In genomic region chr11:125370561-125371389, GRCh38 we compare ENCODE assay signal across 17 cellular contexts.
DNase-seq lines count a peak whose midpoint lies in the region; ATAC-seq and TF ChIP-seq lines count a peak whose summit lies in the region.
"Had no signal": no experiment of that assay in that cellular context is flagged by ENCODE, and none has a peak within 500 bp of the region (broad histone marks: within the 10 kb centered on the region; RNA-seq: fewer than 3 reads in every experiment).

No MANE protein-coding gene starts in this region.

- H3K18ac ChIP-seq in H9 (ENCODE audit: insufficient read length, low read depth, low read length), result peak overlapping the region; percentile 60

- no peak overlapping the region for H4K91ac ChIP-seq in H9 (ENCODE audit: insufficient read length, low read depth, low read length)

- H4K8ac ChIP-seq in H9 (replicated peaks; ENCODE audit: insufficient read length, low read depth, low read length), result no peak overlapping the region

- H3K9me3 ChIP-seq in H9 (ENCODE audit: control insufficient read depth, low read depth, low read length) (no peaks in the 10 kb centered on the region), iPS-15b (ENCODE audit: control insufficient read depth, insufficient read depth, low read length) (no peaks in the 10 kb centered on the region)
- H3K9me3 ChIP-seq in CD4-positive, alpha-beta memory T cell (ENCODE audit: control insufficient read depth in 1 of 2, low read length in 2 of 2), result no peaks in the 10 kb centered on the region
- H3K9me3 ChIP-seq: colonic mucosa had no signal

- H2BK12ac ChIP-seq in H9 (ENCODE audit: insufficient read length, low read depth, low read length), result no peak overlapping the region

- peaks cover 12% of the 10 kb centered on the region for H3K23me2 ChIP-seq in H9 (ENCODE audit: insufficient read length, low read depth, low read length, poor library complexity, severe bottlenecking)

- no peak for DNase-seq in H9
- peak; percentile 25 for DNase-seq in SK-N-DZ (ENCODE audit: low spot score)
- peak; percentile 46 for DNase-seq in retinal pigment epithelial cell (ENCODE audit: low read depth)
- DNase-seq in NOMO-1 (lab: John Stamatoyannopoulos, UW; ENCODE audit: unreplicated experiment in 2 of 2), result no peak
- DNase-seq in activated CD8-positive, alpha-beta T cell treated with anti-CD3 and anti-CD28 coated beads for 36 hours, result no peak
- no peak for DNase-seq in HUDEP-2 (lab: John Stamatoyannopoulos, UW; ENCODE audit: unreplicated experiment in 76 of 76)
- DNase-seq in CD4-positive, alpha-beta memory T cell, result no peak
- DNase-seq: activated CD8-positive, alpha-beta T cell treated with anti-CD3 and anti-CD28 coated beads, Interleukin-2, amount 10 ng/mL, durations not matched to agents 7 days and 5 days; activated naive CD4-positive, alpha-beta T cell treated with anti-CD3 and anti-CD28 coated beads, Interleukin-2, amount 50 U/mL, for 16 hours; activated T-cell treated with anti-CD3 and anti-CD28 coated beads, Interleukin-2, amount 50 U/mL, for 48 hours; colonic mucosa; hypothalamus; left colon; SIG-M5; stimulated activated CD4-positive, alpha-beta T cell treated with anti-CD3 and anti-CD28 coated beads, Interleukin-4, amount 100 ng/mL, for 4 hours; T-helper 2 cell had no signal

- H2AK5ac ChIP-seq in H9 (ENCODE audit: insufficient read length, low read length), result no peak overlapping the region

- no peak overlapping the region for H2BK15ac ChIP-seq in H9 (ENCODE audit: low read depth, low read length)

- no peak overlapping the region for H3T11ph ChIP-seq in H9 (ENCODE audit: low read length)

- peak overlapping the region; percentile 15 to 94 (median 82); a peak in 6 of 7 replicates for H3K27ac Mint-ChIP-seq in H9
- no peak overlapping the region for H3K27ac Mint-ChIP-seq in activated CD8-positive, alpha-beta T cell treated with anti-CD3 and anti-CD28 coated beads for 36 hours
- H3K27ac Mint-ChIP-seq in CD4-positive, alpha-beta memory T cell, result no peak overlapping the region
- H3K27ac Mint-ChIP-seq: activated CD8-positive, alpha-beta T cell treated with anti-CD3 and anti-CD28 coated beads, Interleukin-2, amount 10 ng/mL, durations not matched to agents 7 days and 5 days had no signal

- H3K56ac ChIP-seq in H9 (ENCODE audit: insufficient read length, low read depth, low read length), result no peak overlapping the region

- TF ChIP-seq CTCF in H9 (conservative IDR thresholded peaks at IDR 0.05), result no peak
- TF ChIP-seq CTCF in retinal pigment epithelial cell (conservative IDR thresholded peaks at IDR 0.05; ENCODE audit: low read depth, low read length), result no peak
- no peak for TF ChIP-seq CTCF in activated CD8-positive, alpha-beta T cell treated with anti-CD3 and anti-CD28 coated beads for 36 hours (IDR thresholded peaks at IDR 0.05)

- H3K4me2 ChIP-seq in H9 (ENCODE audit: insufficient read depth, insufficient read length, low read length), result peak overlapping the region; percentile 53

- H2BK20ac ChIP-seq in H9 (ENCODE audit: low read depth, low read length, poor library complexity, severe bottlenecking), result no peak overlapping the region

- H3K79me2 ChIP-seq in H9 (ENCODE audit: insufficient read depth, low read length), result no peaks in the 10 kb centered on the region

- peak overlapping the region; percentile 83; the same call in 1 of the 2 replicates for H3K14ac ChIP-seq in H9 (ENCODE audit: insufficient read depth, low read length)

- H3K4me1 Mint-ChIP-seq in H9, result peaks cover 44 to 46% of the 10 kb centered on the region in 2 experiments
- H3K4me1 Mint-ChIP-seq in activated CD8-positive, alpha-beta T cell treated with anti-CD3 and anti-CD28 coated beads for 36 hours (ENCODE audit: low read depth), result no peaks in the 10 kb centered on the region
- H3K4me1 Mint-ChIP-seq in CD4-positive, alpha-beta memory T cell, result peaks cover 0 to 2% (median 0%) of the 10 kb centered on the region in 4 donors

- no peak overlapping the region for H2BK120ac ChIP-seq in H9 (ENCODE audit: low read depth, low read length, poor library complexity, severe bottlenecking)

- no CpG with 5 or more reads among the region's 18 CpGs for WGBS in H9 (ENCODE audit: extremely low coverage, insufficient read length, low lambda C conversion rate)

- H3K27me3 ChIP-seq in H9 (ENCODE audit: insufficient read depth, low read length) (no peaks in the 10 kb centered on the region; the same call in 1 of the 2 replicates), iPS-15b (ENCODE audit: control insufficient read depth, insufficient read depth, low read length) (peaks cover 7% of the 10 kb centered on the region)
- H3K27me3 ChIP-seq in CD4-positive, alpha-beta memory T cell (ENCODE audit: insufficient read depth, low read length), result no peaks in the 10 kb centered on the region
- H3K27me3 ChIP-seq: colonic mucosa had no signal

- ATAC-seq in activated CD8-positive, alpha-beta T cell treated with anti-CD3 and anti-CD28 coated beads for 36 hours, result no peak
- ATAC-seq: activated CD8-positive, alpha-beta T cell treated with anti-CD3 and anti-CD28 coated beads, Interleukin-2, amount 10 ng/mL, durations not matched to agents 7 days and 5 days; left colon had no signal

- no peaks in the 10 kb centered on the region for H3K36me3 ChIP-seq in iPS-15b (ENCODE audit: control insufficient read depth, insufficient read depth, low read length)
- H3K36me3 ChIP-seq in CD4-positive, alpha-beta memory T cell (ENCODE audit: insufficient read depth, low read length), result no peaks in the 10 kb centered on the region
- H3K36me3 ChIP-seq: colonic mucosa had no signal

- H3K4ac ChIP-seq in H9 (ENCODE audit: low read depth, low read length), result no peak overlapping the region; the same call in 1 of the 2 replicates

- H3K9ac ChIP-seq in H9 (ENCODE audit: extremely low read depth, insufficient read length, low read length) (no peak overlapping the region), iPS-15b (ENCODE audit: low read depth, low read length) (no peak overlapping the region)

- no peak overlapping the region for H4K5ac ChIP-seq in H9 (ENCODE audit: insufficient read length, low read depth, low read length)

- H3K27me3 Mint-ChIP-seq in H9 (ENCODE audit: low read depth), result peaks cover 16% of the 10 kb centered on the region
- H3K27me3 Mint-ChIP-seq in activated CD8-positive, alpha-beta T cell treated with anti-CD3 and anti-CD28 coated beads for 36 hours, result peaks cover 19% of the 10 kb centered on the region
- H3K27me3 Mint-ChIP-seq in CD4-positive, alpha-beta memory T cell, result peaks cover 23 to 35% of the 10 kb centered on the region in 2 donors

- H3K4me3 Mint-ChIP-seq in H9, result peak overlapping the region; percentile 61 to 75
- no peak overlapping the region for H3K4me3 Mint-ChIP-seq in activated CD8-positive, alpha-beta T cell treated with anti-CD3 and anti-CD28 coated beads for 36 hours
- no peak overlapping the region for H3K4me3 Mint-ChIP-seq in CD4-positive, alpha-beta memory T cell
- H3K4me3 Mint-ChIP-seq: activated CD8-positive, alpha-beta T cell treated with anti-CD3 and anti-CD28 coated beads, Interleukin-2, amount 10 ng/mL, durations not matched to agents 7 days and 5 days had no signal

- H3K23ac ChIP-seq in H9 (ENCODE audit: insufficient read length, low read depth, low read length), result no peak overlapping the region

- POLR2A ChIA-PET in activated CD8-positive, alpha-beta T cell treated with anti-CD3 and anti-CD28 coated beads for 36 hours (lab: Charles Lee), result no interaction called here
- POLR2A ChIA-PET in CD4-positive, alpha-beta memory T cell (lab: Charles Lee; ENCODE audit: partially characterized antibody), result no interaction called here

- peaks cover 4% of the 10 kb centered on the region for H4K20me1 ChIP-seq in H9 (ENCODE audit: control insufficient read depth, insufficient read depth, insufficient read length)

- H3K79me1 ChIP-seq in H9 (ENCODE audit: insufficient read depth, low read depth, low read length, poor library complexity, severe bottlenecking), result no peaks in the 10 kb centered on the region

- H3K36me3 Mint-ChIP-seq in H9 (ENCODE audit: insufficient read depth in 1 of 3, low read depth in 3 of 3), result peaks cover 0 to 2% (median 0%) of the 10 kb centered on the region in 3 experiments; a peak in 1 of 7 replicates
- H3K36me3 Mint-ChIP-seq in activated CD8-positive, alpha-beta T cell treated with anti-CD3 and anti-CD28 coated beads for 36 hours (ENCODE audit: low read depth), result no peaks in the 10 kb centered on the region
- H3K36me3 Mint-ChIP-seq in CD4-positive, alpha-beta memory T cell, result no peaks in the 10 kb centered on the region

- intact Hi-C loops in activated CD8-positive, alpha-beta T cell treated with anti-CD3 and anti-CD28 coated beads for 36 hours (cut with micrococcal nuclease), result no loop called here
- intact Hi-C loops in CD4-positive, alpha-beta memory T cell (cut with micrococcal nuclease), result no loop called here

- CTCF ChIA-PET in activated CD8-positive, alpha-beta T cell treated with anti-CD3 and anti-CD28 coated beads for 36 hours (lab: Charles Lee), result interaction anchor here (0.9 kb wide), 1 partner anchor 58 kb away, joined by 3 read pairs; no protein-coding TSS in a partner anchor
- CTCF ChIA-PET in CD4-positive, alpha-beta memory T cell (lab: Charles Lee; ENCODE audit: partially characterized antibody), result no interaction called here

- H2AFZ ChIP-seq in H9 (ENCODE audit: low read length), result no peak overlapping the region

- H3K9me3 Mint-ChIP-seq in H9, result no peaks in the 10 kb centered on the region
- H3K9me3 Mint-ChIP-seq in activated CD8-positive, alpha-beta T cell treated with anti-CD3 and anti-CD28 coated beads for 36 hours, result no peaks in the 10 kb centered on the region
- no peaks in the 10 kb centered on the region for H3K9me3 Mint-ChIP-seq in CD4-positive, alpha-beta memory T cell

- H3K4me1 ChIP-seq in H9 (ENCODE audit: insufficient read depth, low read length) (peaks cover 24% of the 10 kb centered on the region), iPS-15b (ENCODE audit: control insufficient read depth, insufficient read depth, low read length) (peaks cover 29% of the 10 kb centered on the region)
- H3K4me1 ChIP-seq in CD4-positive, alpha-beta memory T cell (ENCODE audit: insufficient read depth, low read length), result no peaks in the 10 kb centered on the region
- H3K4me1 ChIP-seq: colonic mucosa had no signal

- no peak overlapping the region for H2BK5ac ChIP-seq in H9 (ENCODE audit: insufficient read length, low read length)

- H3K27ac ChIP-seq in H9 (ENCODE audit: insufficient read length, low read depth, low read length), result no peak overlapping the region
- H3K27ac ChIP-seq in CD4-positive, alpha-beta memory T cell (ENCODE audit: low read depth, low read length), result no peak overlapping the region
- H3K27ac ChIP-seq: colonic mucosa had no signal

- H3K4me3 ChIP-seq in iPS-15b (ENCODE audit: low read depth, low read length) (peak overlapping the region; percentile 38), retinal pigment epithelial cell (ENCODE audit: low read length) (no peak overlapping the region)
- H3K4me3 ChIP-seq in CD4-positive, alpha-beta memory T cell (ENCODE audit: low read length in 2 of 2), result no peak overlapping the region
- H3K4me3 ChIP-seq: colonic mucosa had no signal

Comparison
In these comparisons a context has a peak if more than half of its experiments do, and no peak if none do; other contexts are left out.
1. DNase-seq: peak in SK-N-DZ (single experiment) and retinal pigment epithelial cell (single experiment); none in H9 (single experiment), NOMO-1 (0 of 2), activated CD8-positive, alpha-beta T cell treated with anti-CD3 and anti-CD28 coated beads for 36 hours (single experiment), HUDEP-2 (0 of 76) and CD4-positive, alpha-beta memory T cell (0 of 5).
2. H3K27ac Mint-ChIP-seq: peak in H9 (3 of 3); none in activated CD8-positive, alpha-beta T cell treated with anti-CD3 and anti-CD28 coated beads for 36 hours (single experiment) and CD4-positive, alpha-beta memory T cell (0 of 7).
3. H3K4me3 Mint-ChIP-seq: peak in H9 (2 of 2); none in activated CD8-positive, alpha-beta T cell treated with anti-CD3 and anti-CD28 coated beads for 36 hours (single experiment) and CD4-positive, alpha-beta memory T cell (0 of 8).